ENCODE assay signal across 18 cellular contexts in genomic region chr11:34938621-34939020, GRCh38.
"Had no signal": no experiment of that assay in that cellular context is flagged by ENCODE, and none has a peak within 500 bp of the region (broad histone marks: within the 10 kb centered on the region; RNA-seq: fewer than 3 reads in every experiment).

No MANE protein-coding gene starts in this region.

- H3K9me3 Mint-ChIP-seq: memory B cell; natural killer cell; neural crest cell; stimulated activated naive B cell treated with anti-CD40 and anti-IgM and Interleukin-4, amounts not matched to agents 10 μg/mL and 1 μg/mL and 100 μg/mL, for 72 hours; stimulated activated naive CD8-positive, alpha-beta T cell treated with anti-CD3 and anti-CD28 coated beads, Interleukin-15, amount 100 ng/mL, for 72 hours had no signal

- H3K36me3 Mint-ChIP-seq: natural killer cell had no signal

- H3K27me3 Mint-ChIP-seq: memory B cell; stimulated activated naive B cell treated with anti-CD40 and anti-IgM and Interleukin-4, amounts not matched to agents 10 μg/mL and 1 μg/mL and 100 μg/mL, for 72 hours; stimulated activated naive CD8-positive, alpha-beta T cell treated with anti-CD3 and anti-CD28 coated beads, Interleukin-15, amount 100 ng/mL, for 72 hours had no signal

- DNase-seq: foreskin keratinocyte; head of caudate nucleus; kidney; left cardiac atrium; left ventricle myocardium inferior; lower lobe of right lung; natural killer cell; posterior cingulate gyrus; stimulated activated CD4-positive, alpha-beta T cell treated with anti-CD3 and anti-CD28 coated beads, Interleukin-2, amount 100 ng/mL, for 24 hours; stimulated activated CD4-positive, alpha-beta T cell treated with anti-CD3 and anti-CD28 coated beads, Interleukin-4, amount 100 ng/mL, for 4 hours; stimulated activated naive B cell treated with anti-CD40 and anti-IgM and Interleukin-4, amounts not matched to agents 10 μg/mL and 1 μg/mL and 100 μg/mL, for 72 hours; stimulated activated naive CD8-positive, alpha-beta T cell treated with anti-CD3 and anti-CD28 coated beads, Interleukin-15, amount 100 ng/mL, for 72 hours; testis; upper lobe of right lung had no signal

- FAIRE-seq: kidney had no signal

- H3K4me1 Mint-ChIP-seq: mesothelial cell of epicardium, neural crest cell had no signal

- ATAC-seq: foreskin keratinocyte; left cardiac atrium; lower lobe of right lung; natural killer cell; sciatic nerve; stimulated activated naive B cell treated with anti-CD40 and anti-IgM and Interleukin-4, amounts not matched to agents 10 μg/mL and 1 μg/mL and 100 μg/mL, for 72 hours; stimulated activated naive CD8-positive, alpha-beta T cell treated with anti-CD3 and anti-CD28 coated beads, Interleukin-15, amount 100 ng/mL, for 72 hours; upper lobe of right lung had no signal

- H3K27ac Mint-ChIP-seq: memory B cell; mesothelial cell of epicardium; natural killer cell; stimulated activated naive B cell treated with anti-CD40 and anti-IgM and Interleukin-4, amounts not matched to agents 10 μg/mL and 1 μg/mL and 100 μg/mL, for 72 hours; stimulated activated naive CD8-positive, alpha-beta T cell treated with anti-CD3 and anti-CD28 coated beads, Interleukin-15, amount 100 ng/mL, for 72 hours had no signal

- H3K4me3 Mint-ChIP-seq: memory B cell; mesothelial cell of epicardium; natural killer cell; neural crest cell; stimulated activated naive B cell treated with anti-CD40 and anti-IgM and Interleukin-4, amounts not matched to agents 10 μg/mL and 1 μg/mL and 100 μg/mL, for 72 hours; stimulated activated naive CD8-positive, alpha-beta T cell treated with anti-CD3 and anti-CD28 coated beads, Interleukin-15, amount 100 ng/mL, for 72 hours had no signal
